In genomic region chr7:28130277-28130676, GRCh38 we compare ENCODE assay signal across 21 cellular contexts. TPM values are rescaled to one million over a fixed set of nuclear protein-coding genes. Genes with fewer than 3 reads are reported as not detected.
DNase-seq lines count a peak whose midpoint lies in the region; FAIRE-seq lines count a peak whose summit lies in the region.
"Had no signal": no experiment of that assay in that cellular context is flagged by ENCODE, and none has a peak within 500 bp of the region (broad histone marks: within the 10 kb centered on the region; RNA-seq: fewer than 3 reads in every experiment).

No MANE protein-coding gene starts in this region.

- H3K27ac Mint-ChIP-seq in activated naive CD8-positive, alpha-beta T cell treated with anti-CD3 and anti-CD28 coated beads for 36 hours = no peak overlapping the region
- H3K27ac Mint-ChIP-seq: activated naive CD4-positive, alpha-beta T cell treated with anti-CD3 and anti-CD28 coated beads, Interleukin-2, amount 50 U/mL, for 72 hours; H9; natural killer cell treated with Interleukin-12 subunit alpha and Interleukin-12 subunit beta and Interleukin-15 and Interleukin-18, amount 100 ng/mL, for 72 hours; T-helper 17 cell had no signal

- H3K4me1 Mint-ChIP-seq in activated naive CD8-positive, alpha-beta T cell treated with anti-CD3 and anti-CD28 coated beads for 36 hours = peaks cover 7% of the 10 kb centered on the region

- peaks cover 3% of the 10 kb centered on the region for H3K27me3 Mint-ChIP-seq in activated naive CD8-positive, alpha-beta T cell treated with anti-CD3 and anti-CD28 coated beads for 36 hours
- H3K27me3 Mint-ChIP-seq: natural killer cell treated with Interleukin-12 subunit alpha and Interleukin-12 subunit beta and Interleukin-15 and Interleukin-18, amount 100 ng/mL, for 72 hours; T-helper 17 cell had no signal

- H3K4me3 ChIP-seq in effector memory CD4-positive, alpha-beta T cell (ENCODE audit: insufficient read depth, low read depth, low read length, poor library complexity, severe bottlenecking) = no peak overlapping the region
- H3K4me3 ChIP-seq: tibial nerve had no signal

- no peaks in the 10 kb centered on the region for H3K27me3 ChIP-seq in effector memory CD4-positive, alpha-beta T cell (replicated peaks; ENCODE audit: control insufficient read depth, insufficient read depth, low read length, poor library complexity, severe bottlenecking)
- H3K27me3 ChIP-seq: tibial nerve had no signal

- FAIRE-seq in HTR-8/SVneo (lab: Jason Lieb, UNC) (peak; percentile 28), endometrium (lab: Jason Lieb, UNC) (peak; percentile 99)
- FAIRE-seq: endothelial cell of umbilical vein, RCC 7860 had no signal

- peaks cover 8% of the 10 kb centered on the region for H3K36me3 Mint-ChIP-seq in activated naive CD8-positive, alpha-beta T cell treated with anti-CD3 and anti-CD28 coated beads for 36 hours
- H3K36me3 Mint-ChIP-seq: natural killer cell treated with Interleukin-12 subunit alpha and Interleukin-12 subunit beta and Interleukin-15 and Interleukin-18, amount 100 ng/mL, for 72 hours had no signal

- no peak overlapping the region for H3K4me3 Mint-ChIP-seq in activated naive CD8-positive, alpha-beta T cell treated with anti-CD3 and anti-CD28 coated beads for 36 hours
- H3K4me3 Mint-ChIP-seq: H9; natural killer cell treated with Interleukin-12 subunit alpha and Interleukin-12 subunit beta and Interleukin-15 and Interleukin-18, amount 100 ng/mL, for 72 hours; T-helper 17 cell had no signal

- peak; percentile 29 for DNase-seq in AG08395 (ENCODE audit: low spot score)
- no peak for DNase-seq in HTR-8/SVneo (ENCODE audit: insufficient read length, low spot score)
- peak; percentile 30 for DNase-seq in non-pigmented ciliary epithelial cell (ENCODE audit: low read depth)
- no peak for DNase-seq in effector memory CD4-positive, alpha-beta T cell
- DNase-seq in SW480 (ENCODE audit: low spot score) = no peak
- no peak for DNase-seq in cardiac septum (ENCODE audit: low spot score)
- DNase-seq in activated naive CD8-positive, alpha-beta T cell treated with anti-CD3 and anti-CD28 coated beads for 36 hours = no peak
- DNase-seq: activated CD4-positive, alpha-beta T cell treated with anti-CD3 and anti-CD28 coated beads for 4 hours; H9; Karpas-422; NCI-H1930; NCI-H526; stimulated activated CD4-positive, alpha-beta T cell treated with anti-CD3 and anti-CD28 coated beads, Interleukin-2, amount 100 ng/mL, for 48 hours; T-helper 17 cell had no signal

- no peak overlapping the region for H3K27ac ChIP-seq in effector memory CD4-positive, alpha-beta T cell (ENCODE audit: insufficient read depth, low read length, poor library complexity, severe bottlenecking)
- H3K27ac ChIP-seq: HL-60, tibial nerve had no signal

- no peaks in the 10 kb centered on the region for H3K9me3 Mint-ChIP-seq in activated naive CD8-positive, alpha-beta T cell treated with anti-CD3 and anti-CD28 coated beads for 36 hours
- H3K9me3 Mint-ChIP-seq: natural killer cell treated with Interleukin-12 subunit alpha and Interleukin-12 subunit beta and Interleukin-15 and Interleukin-18, amount 100 ng/mL, for 72 hours had no signal

- peaks cover 2% of the 10 kb centered on the region for H3K4me1 ChIP-seq in effector memory CD4-positive, alpha-beta T cell (ENCODE audit: control insufficient read depth, insufficient read depth, low read length, poor library complexity, severe bottlenecking)

- no peaks in the 10 kb centered on the region for H3K36me3 ChIP-seq in effector memory CD4-positive, alpha-beta T cell (ENCODE audit: control insufficient read depth, insufficient read depth, low read length)
- H3K36me3 ChIP-seq: tibial nerve had no signal

- H3K9me3 ChIP-seq in effector memory CD4-positive, alpha-beta T cell (ENCODE audit: control insufficient read depth, low read length) = no peaks in the 10 kb centered on the region
- H3K9me3 ChIP-seq: tibial nerve had no signal

- intact Hi-C loops in cardiac septum (cut with DNase I) = no loop called here

RNA-seq across cellular contexts. Expression of gene JAZF1, which starts 50.3 kb away (rescaled TPM):
- 42.5 TPM for total RNA-seq in cardiac septum
- 1 to 10 TPM; 6.6 to 7.4 TPM for total RNA-seq in activated naive CD8-positive, alpha-beta T cell treated with anti-CD3 and anti-CD28 coated beads for 36 hours

Comparison
In these comparisons a context has a peak if more than half of its experiments do, and no peak if none do; other contexts are left out.
1. DNase-seq: peak in AG08395 (single experiment) and non-pigmented ciliary epithelial cell (single experiment); none in HTR-8/SVneo (single experiment), effector memory CD4-positive, alpha-beta T cell (0 of 3), SW480 (single experiment), cardiac septum (single experiment) and activated naive CD8-positive, alpha-beta T cell treated with anti-CD3 and anti-CD28 coated beads for 36 hours (single experiment).